Comparison of ENCODE assay signal across 8 cellular contexts in genomic region chr14:105492051-105492965, GRCh38. TPM values are rescaled to one million over a fixed set of nuclear protein-coding genes. Genes with fewer than 3 reads are reported as not detected.
DNase-seq lines count a peak whose midpoint lies in the region; ATAC-seq and TF ChIP-seq lines count a peak whose summit lies in the region.

No MANE protein-coding gene starts in this region.

- H3K4me3 Mint-ChIP-seq in activated B cell treated with CpG ODN at 0.5 μM for 24 hours (peak overlapping the region; percentile 81), immature natural killer cell (peak overlapping the region; percentile 81 to 88 (median 86))
- H3K4me3 Mint-ChIP-seq in stimulated activated naive CD8-positive, alpha-beta T cell treated with anti-CD3 and anti-CD28 coated beads, Interleukin-15, Interleukin-2, amounts not matched to agents 100 ng/mL and 50 ng/mL, for 24 hours, result peak overlapping the region; percentile 84

- H3K27ac Mint-ChIP-seq in activated B cell treated with CpG ODN at 0.5 μM for 24 hours (peak overlapping the region; percentile 72), immature natural killer cell (peak overlapping the region; percentile 87 to 95 (median 92))
- peak overlapping the region; percentile 87 for H3K27ac Mint-ChIP-seq in stimulated activated naive CD8-positive, alpha-beta T cell treated with anti-CD3 and anti-CD28 coated beads, Interleukin-15, Interleukin-2, amounts not matched to agents 100 ng/mL and 50 ng/mL, for 24 hours

- ATAC-seq in activated B cell treated with CpG ODN at 0.5 μM for 24 hours (ENCODE audit: low read depth), result no peak

- H3K4me1 Mint-ChIP-seq in activated B cell treated with CpG ODN at 0.5 μM for 24 hours (peaks cover 22% of the 10 kb centered on the region), immature natural killer cell (peaks cover 20 to 25% of the 10 kb centered on the region in 2 donors)
- peaks cover 16% of the 10 kb centered on the region for H3K4me1 Mint-ChIP-seq in stimulated activated naive CD8-positive, alpha-beta T cell treated with anti-CD3 and anti-CD28 coated beads, Interleukin-15, Interleukin-2, amounts not matched to agents 100 ng/mL and 50 ng/mL, for 24 hours (ENCODE audit: low read depth)

- intact Hi-C loops in activated B cell treated with CpG ODN at 0.5 μM for 24 hours (cut with micrococcal nuclease), result loop anchor here (5.0 kb wide), 2 partner anchors 505 to 565 kb away; partner anchors contain the start of gene CLBA1

- DNase-seq in activated CD8-positive, alpha-beta memory T cell treated with anti-CD3 and anti-CD28 coated beads, Interleukin-2, amount 50 U/mL, for 4 hours, result peak; percentile 27
- DNase-seq in activated CD8-positive, alpha-beta memory T cell treated with anti-CD3 and anti-CD28 coated beads, Interleukin-2, amount 50 U/mL, for 48 hours, result no peak
- DNase-seq in activated B cell treated with CpG ODN at 0.5 μM for 24 hours, result no peak
- DNase-seq in immature natural killer cell, result no peak
- DNase-seq in HK-2 (ENCODE audit: unreplicated experiment), result no peak
- DNase-seq in NCI-H524 treated with DMSO at 0.1 percent for 48 hours (lab: John Stamatoyannopoulos, UW), result no peak
- DNase-seq in stimulated activated CD4-positive, alpha-beta T cell treated with anti-CD3 and anti-CD28 coated beads, Interleukin-4, amount 100 ng/mL, for 4 hours, result no peak

- CTCF ChIA-PET in activated B cell treated with CpG ODN at 0.5 μM for 24 hours (lab: Charles Lee), result interaction anchor here (1.4 to 4.1 kb wide), 2 partner anchors 11 to 121 kb away, joined by 4 to 58 read pairs; no protein-coding TSS in a partner anchor

- TF ChIP-seq CTCF in activated B cell treated with CpG ODN at 0.5 μM for 24 hours (IDR thresholded peaks at IDR 0.05), result no peak

- H3K27me3 Mint-ChIP-seq in activated B cell treated with CpG ODN at 0.5 μM for 24 hours (no peaks in the 10 kb centered on the region), immature natural killer cell (ENCODE audit: low read depth in 3 of 3) (peaks cover 21 to 47% (median 37%) of the 10 kb centered on the region in 3 donors)
- no peaks in the 10 kb centered on the region for H3K27me3 Mint-ChIP-seq in stimulated activated naive CD8-positive, alpha-beta T cell treated with anti-CD3 and anti-CD28 coated beads, Interleukin-15, Interleukin-2, amounts not matched to agents 100 ng/mL and 50 ng/mL, for 24 hours

- H3K9me3 Mint-ChIP-seq in activated B cell treated with CpG ODN at 0.5 μM for 24 hours (no peaks in the 10 kb centered on the region), immature natural killer cell (no peaks in the 10 kb centered on the region)
- no peaks in the 10 kb centered on the region for H3K9me3 Mint-ChIP-seq in stimulated activated naive CD8-positive, alpha-beta T cell treated with anti-CD3 and anti-CD28 coated beads, Interleukin-15, Interleukin-2, amounts not matched to agents 100 ng/mL and 50 ng/mL, for 24 hours

- H3K36me3 Mint-ChIP-seq in activated B cell treated with CpG ODN at 0.5 μM for 24 hours (ENCODE audit: low read depth) (peaks cover 2% of the 10 kb centered on the region), immature natural killer cell (no peaks in the 10 kb centered on the region)
- no peaks in the 10 kb centered on the region for H3K36me3 Mint-ChIP-seq in stimulated activated naive CD8-positive, alpha-beta T cell treated with anti-CD3 and anti-CD28 coated beads, Interleukin-15, Interleukin-2, amounts not matched to agents 100 ng/mL and 50 ng/mL, for 24 hours (ENCODE audit: low read depth)

- POLR2A ChIA-PET in activated B cell treated with CpG ODN at 0.5 μM for 24 hours (lab: Charles Lee), result interaction anchor here (0.6 to 0.9 kb wide), 2 partner anchors 14 to 191 kb away, joined by 3 read pairs; no protein-coding TSS in a partner anchor

RNA-seq across cellular contexts. Expression of gene TEDC1, which starts 1.3 kb away (rescaled TPM):
- 16.7 and 18.1 TPM in 2 replicates for total RNA-seq in activated B cell treated with CpG ODN at 0.5 μM for 24 hours
- 10 to 100 TPM; 11.4 to 20.3 (median 15.9) TPM for polyA plus RNA-seq in immature natural killer cell

RNA-seq across cellular contexts. Expression of gene CRIP1, which starts 5.6 kb away (rescaled TPM):
- total RNA-seq in activated B cell treated with CpG ODN at 0.5 μM for 24 hours, result 112 and 129 TPM in 2 replicates
- 1,000 to 10,000 TPM in 1 of 3 donors, 100 to 1,000 TPM in 2; 921 to 1,915 (median 940) TPM for polyA plus RNA-seq in immature natural killer cell

RNA-seq across cellular contexts. Expression of gene CRIP2, which starts 17.7 kb away (rescaled TPM):
- 2.9 and 3.0 TPM in 2 replicates for total RNA-seq in activated B cell treated with CpG ODN at 0.5 μM for 24 hours
- polyA plus RNA-seq in immature natural killer cell, result 10 to 100 TPM in 2 of 3 donors, 1 to 10 TPM in 1; 5.7 to 30.2 (median 18.1) TPM

RNA-seq across cellular contexts. Expression of gene TMEM121, which starts 34.1 kb away (rescaled TPM):
- total RNA-seq in activated B cell treated with CpG ODN at 0.5 μM for 24 hours, result 0.95 and 1.6 TPM in 2 replicates
- polyA plus RNA-seq in immature natural killer cell, result 1 to 10 TPM in 2 of 3 donors, not detected in 1; 1.1 to 1.4 TPM
